ENCODE assay signal across 1 cellular context in genomic region chr14:94081386-94081820, GRCh38.
TF ChIP-seq lines count a peak whose summit lies in the region.

No MANE protein-coding gene starts in this region.

TF ChIP-seq in WTC11, 78 proteins besides CTCF, POLR2A, EP300 and RAD21 (continued from another document):
- TF ChIP-seq, protein P1, sequence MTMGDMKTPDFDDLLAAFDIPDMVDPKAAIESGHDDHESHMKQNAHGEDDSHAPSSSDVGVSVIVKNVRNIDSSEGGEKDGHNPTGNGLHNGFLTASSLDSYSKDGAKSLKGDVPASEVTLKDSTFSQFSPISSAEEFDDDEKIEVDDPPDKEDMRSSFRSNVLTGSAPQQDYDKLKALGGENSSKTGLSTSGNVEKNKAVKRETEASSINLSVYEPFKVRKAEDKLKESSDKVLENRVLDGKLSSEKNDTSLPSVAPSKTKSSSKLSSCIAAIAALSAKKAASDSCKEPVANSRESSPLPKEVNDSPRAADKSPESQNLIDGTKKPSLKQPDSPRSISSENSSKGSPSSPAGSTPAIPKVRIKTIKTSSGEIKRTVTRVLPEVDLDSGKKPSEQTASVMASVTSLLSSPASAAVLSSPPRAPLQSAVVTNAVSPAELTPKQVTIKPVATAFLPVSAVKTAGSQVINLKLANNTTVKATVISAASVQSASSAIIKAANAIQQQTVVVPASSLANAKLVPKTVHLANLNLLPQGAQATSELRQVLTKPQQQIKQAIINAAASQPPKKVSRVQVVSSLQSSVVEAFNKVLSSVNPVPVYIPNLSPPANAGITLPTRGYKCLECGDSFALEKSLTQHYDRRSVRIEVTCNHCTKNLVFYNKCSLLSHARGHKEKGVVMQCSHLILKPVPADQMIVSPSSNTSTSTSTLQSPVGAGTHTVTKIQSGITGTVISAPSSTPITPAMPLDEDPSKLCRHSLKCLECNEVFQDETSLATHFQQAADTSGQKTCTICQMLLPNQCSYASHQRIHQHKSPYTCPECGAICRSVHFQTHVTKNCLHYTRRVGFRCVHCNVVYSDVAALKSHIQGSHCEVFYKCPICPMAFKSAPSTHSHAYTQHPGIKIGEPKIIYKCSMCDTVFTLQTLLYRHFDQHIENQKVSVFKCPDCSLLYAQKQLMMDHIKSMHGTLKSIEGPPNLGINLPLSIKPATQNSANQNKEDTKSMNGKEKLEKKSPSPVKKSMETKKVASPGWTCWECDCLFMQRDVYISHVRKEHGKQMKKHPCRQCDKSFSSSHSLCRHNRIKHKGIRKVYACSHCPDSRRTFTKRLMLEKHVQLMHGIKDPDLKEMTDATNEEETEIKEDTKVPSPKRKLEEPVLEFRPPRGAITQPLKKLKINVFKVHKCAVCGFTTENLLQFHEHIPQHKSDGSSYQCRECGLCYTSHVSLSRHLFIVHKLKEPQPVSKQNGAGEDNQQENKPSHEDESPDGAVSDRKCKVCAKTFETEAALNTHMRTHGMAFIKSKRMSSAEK (CRISPR knock-in tag; IDR thresholded peaks at IDR 0.05; ENCODE audit: borderline replicate concordance), result no peak
- TF ChIP-seq JUN (CRISPR knock-in tag; IDR thresholded peaks at IDR 0.05), result no peak
- TF ChIP-seq IRF1 (CRISPR knock-in tag; IDR thresholded peaks at IDR 0.05), result no peak
- TF ChIP-seq HMGXB4 (CRISPR knock-in tag; IDR thresholded peaks at IDR 0.05), result no peak
- no peak for TF ChIP-seq ZNF423 (CRISPR knock-in tag; IDR thresholded peaks at IDR 0.05)
- TF ChIP-seq STAT6 (CRISPR knock-in tag; conservative IDR thresholded peaks at IDR 0.05; ENCODE audit: low read depth), result no peak
- TF ChIP-seq CREM (CRISPR knock-in tag; IDR thresholded peaks at IDR 0.05), result no peak
- TF ChIP-seq, protein P2, sequence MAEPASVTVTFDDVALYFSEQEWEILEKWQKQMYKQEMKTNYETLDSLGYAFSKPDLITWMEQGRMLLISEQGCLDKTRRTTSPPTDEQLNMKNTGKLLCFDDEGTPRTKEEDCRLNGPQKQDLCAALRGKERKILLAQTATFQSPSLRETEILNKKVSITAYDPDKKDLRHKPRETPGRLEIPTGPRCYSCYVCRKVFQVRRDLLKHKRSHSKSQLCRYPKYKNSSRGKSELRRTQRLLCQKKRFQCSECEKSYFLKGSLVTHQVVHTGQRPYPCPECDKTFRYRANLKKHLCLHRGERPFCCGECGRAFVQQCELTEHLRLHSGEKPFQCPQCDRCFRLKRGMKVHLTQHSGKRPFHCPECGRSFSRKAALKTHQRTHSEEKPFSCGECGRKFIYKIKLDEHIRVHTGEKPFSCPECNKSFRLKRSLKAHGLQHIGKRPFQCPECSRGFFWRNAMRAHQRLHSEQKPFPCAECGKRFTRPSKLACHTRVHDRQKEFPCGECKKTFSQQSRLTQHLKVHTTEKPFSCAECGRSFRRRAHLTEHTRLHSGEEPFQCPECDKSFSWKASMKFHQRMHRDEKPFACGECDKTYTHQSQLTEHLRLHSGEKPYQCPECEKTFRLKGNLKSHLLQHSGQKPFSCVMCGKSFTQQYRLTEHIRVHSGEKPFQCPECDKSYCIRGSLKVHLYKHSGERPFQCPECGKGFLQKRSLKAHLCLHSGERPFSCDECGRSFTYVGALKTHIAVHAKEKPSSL (CRISPR knock-in tag; conservative IDR thresholded peaks at IDR 0.05), result no peak
- TF ChIP-seq SMAD4 (CRISPR knock-in tag; IDR thresholded peaks at IDR 0.05), result no peak
- TF ChIP-seq ZNF232 (CRISPR knock-in tag; IDR thresholded peaks at IDR 0.05), result no peak
- TF ChIP-seq ZNF138 (CRISPR knock-in tag; conservative IDR thresholded peaks at IDR 0.05), result no peak
- TF ChIP-seq, protein P3, sequence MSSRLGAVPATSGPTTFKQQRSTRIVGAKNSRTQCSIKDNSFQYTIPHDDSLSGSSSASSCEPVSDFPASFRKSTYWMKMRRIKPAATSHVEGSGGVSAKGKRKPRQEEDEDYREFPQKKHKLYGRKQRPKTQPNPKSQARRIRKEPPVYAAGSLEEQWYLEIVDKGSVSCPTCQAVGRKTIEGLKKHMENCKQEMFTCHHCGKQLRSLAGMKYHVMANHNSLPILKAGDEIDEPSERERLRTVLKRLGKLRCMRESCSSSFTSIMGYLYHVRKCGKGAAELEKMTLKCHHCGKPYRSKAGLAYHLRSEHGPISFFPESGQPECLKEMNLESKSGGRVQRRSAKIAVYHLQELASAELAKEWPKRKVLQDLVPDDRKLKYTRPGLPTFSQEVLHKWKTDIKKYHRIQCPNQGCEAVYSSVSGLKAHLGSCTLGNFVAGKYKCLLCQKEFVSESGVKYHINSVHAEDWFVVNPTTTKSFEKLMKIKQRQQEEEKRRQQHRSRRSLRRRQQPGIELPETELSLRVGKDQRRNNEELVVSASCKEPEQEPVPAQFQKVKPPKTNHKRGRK (CRISPR knock-in tag; IDR thresholded peaks at IDR 0.05; ENCODE audit: borderline replicate concordance), result no peak
